In the genomic region with DNA sequence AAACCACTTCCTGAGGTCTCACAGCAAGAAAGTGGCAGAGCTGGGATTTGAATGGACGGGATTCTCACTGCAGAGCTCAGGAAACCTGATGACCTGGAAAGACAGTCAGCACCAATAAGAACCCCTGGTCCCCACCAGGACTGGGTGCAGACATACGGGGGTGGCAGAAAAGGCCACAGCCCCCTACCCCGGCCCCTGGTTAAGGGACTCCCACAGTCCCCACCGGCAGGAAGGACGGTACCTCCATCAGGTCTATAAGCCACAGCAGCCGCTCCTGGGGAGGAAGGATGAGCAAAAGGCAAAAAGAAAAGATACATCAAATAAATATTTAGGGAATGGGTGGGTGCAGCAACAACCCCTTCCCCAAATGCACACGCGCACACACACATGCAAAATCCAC, we compare ENCODE assay signal across 6 cellular contexts.
"Had no signal": no experiment of that assay in that cellular context is flagged by ENCODE, and none has a peak within 500 bp of the region (broad histone marks: within the 10 kb centered on the region; RNA-seq: fewer than 3 reads in every experiment).

No MANE protein-coding gene starts in this region.

- H3K4me1 ChIP-seq: HAP-1 had no signal

- H3K9me3 Mint-ChIP-seq: GM23338, HFFc6 had no signal

- ATAC-seq: GM23338, HCT116, K562 had no signal

- H3K9me3 ChIP-seq: HAP-1 had no signal

- H3K36me3 ChIP-seq: HAP-1 had no signal

- H3K27ac Mint-ChIP-seq: GM23338, HFFc6 had no signal

- DNase-seq: HFFc6, IMR-90 had no signal

- H3K4me3 Mint-ChIP-seq: GM23338, HFFc6 had no signal

- H3K4me3 ChIP-seq: GM23338, HAP-1, K562 had no signal
